9 cellular contexts compared by ENCODE assay signal in the genomic region with DNA sequence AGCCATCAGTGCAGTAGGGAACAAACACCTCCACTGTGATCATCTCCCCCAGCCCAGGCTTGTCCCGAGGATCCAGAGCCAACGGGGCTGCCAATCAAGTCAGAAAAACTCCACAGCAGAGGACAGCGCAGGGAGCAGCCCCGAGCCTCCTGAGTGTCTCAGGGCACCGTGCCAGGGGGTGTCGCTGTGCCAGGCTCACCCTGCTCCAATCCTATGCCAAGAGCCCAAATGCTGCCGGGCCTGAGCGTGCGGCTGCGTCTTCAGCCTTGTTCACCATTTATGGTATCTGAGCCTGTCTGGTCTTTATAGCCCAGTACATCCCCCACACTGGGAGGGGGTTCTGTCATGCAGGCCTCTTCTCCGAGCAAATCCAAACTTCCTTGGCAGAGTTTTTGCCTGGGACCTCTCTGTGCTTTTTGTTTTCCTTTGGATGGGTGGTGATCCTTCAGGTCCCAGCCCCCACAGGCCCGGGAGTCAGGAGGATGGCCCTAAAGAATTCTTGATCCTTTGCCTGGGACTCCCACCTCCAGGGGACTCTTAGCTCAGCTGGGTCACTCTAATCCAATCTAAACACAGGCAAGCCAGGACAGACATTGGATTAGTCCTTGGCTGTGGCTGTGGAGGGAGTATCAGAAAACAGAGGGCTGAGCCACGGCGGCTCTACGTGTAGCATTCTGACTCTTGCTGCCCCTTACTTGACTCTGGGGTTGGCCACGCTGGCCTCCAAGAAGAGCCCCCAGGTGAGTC.
DNase-seq lines count a peak whose midpoint lies in the region; ATAC-seq and TF ChIP-seq lines count a peak whose summit lies in the region.
"Had no signal": no experiment of that assay in that cellular context is flagged by ENCODE, and none has a peak within 500 bp of the region (broad histone marks: within the 10 kb centered on the region; RNA-seq: fewer than 3 reads in every experiment).

No MANE protein-coding gene starts in this region.

- H3K27me3 ChIP-seq in esophagus squamous epithelium (no peaks in the 10 kb centered on the region), upper lobe of left lung (no peaks in the 10 kb centered on the region)
- H3K27me3 ChIP-seq in CD4-positive, alpha-beta T cell (ENCODE audit: control insufficient read depth, insufficient read depth, low read length): peaks cover 4% of the 10 kb centered on the region

- peak; percentile 3 to 23 for ATAC-seq in upper lobe of left lung (ENCODE audit: low FRiP score in 2 of 2)
- ATAC-seq in GM21786 (IDR thresholded peaks at IDR 0.05; ENCODE audit: unreplicated experiment): no peak
- ATAC-seq in CD4-positive, alpha-beta T cell (ENCODE audit: poor library complexity): no peak
- ATAC-seq in HG02938 (IDR thresholded peaks at IDR 0.05; ENCODE audit: unreplicated experiment): no peak

- H3K9me3 ChIP-seq in esophagus squamous epithelium: no peaks in the 10 kb centered on the region
- no peaks in the 10 kb centered on the region for H3K9me3 ChIP-seq in upper lobe of left lung
- no peaks in the 10 kb centered on the region for H3K9me3 ChIP-seq in CD4-positive, alpha-beta T cell (ENCODE audit: control insufficient read depth, low read length)

- H3K27ac ChIP-seq in esophagus squamous epithelium (peak overlapping the region; percentile 45 to 76 (median 72)), upper lobe of left lung (peak overlapping the region in 3 of 4 donors; percentile 54)
- no peak overlapping the region for H3K27ac ChIP-seq in CD4-positive, alpha-beta T cell (ENCODE audit: low read depth, low read length)

- H3K36me3 ChIP-seq in esophagus squamous epithelium: no peaks in the 10 kb centered on the region
- no peaks in the 10 kb centered on the region for H3K36me3 ChIP-seq in upper lobe of left lung

- 6 to 25% methylated on average over 8 to 11 of the region's 16 CpGs for WGBS in esophagus squamous epithelium, 2 donors
- WGBS in upper lobe of left lung, 2 donors: 70% methylated on average over 6 to 16 of the region's 16 CpGs

- intact Hi-C loops in esophagus squamous epithelium (cut with DNase I): no loop called here
- intact Hi-C loops in CD4-positive, alpha-beta T cell (cut with DNase I, micrococcal nuclease): no loop called here

- DNase-seq in DMS79 treated with DMSO at 0.1 percent for 48 hours (lab: John Stamatoyannopoulos, UW) (peak; percentile 31), DMS79 (lab: John Stamatoyannopoulos, UW) (no peak), esophagus squamous epithelium (lab: John Stamatoyannopoulos, UW) (no peak), upper lobe of left lung (peak in 1 of 2 donors; percentile 82)
- DNase-seq in CD4-positive, alpha-beta T cell: no peak

- no peak for TF ChIP-seq CTCF in esophagus squamous epithelium (IDR thresholded peaks at IDR 0.05)
- TF ChIP-seq CTCF in nephron (IDR thresholded peaks at IDR 0.05; ENCODE audit: unreplicated experiment in 3 of 3): no peak
- TF ChIP-seq CTCF in upper lobe of left lung (IDR thresholded peaks at IDR 0.05): no peak
- TF ChIP-seq CTCF in CD4-positive, alpha-beta T cell (IDR thresholded peaks at IDR 0.05): no peak

- POLR2A ChIA-PET in CD4-positive, alpha-beta T cell (lab: Charles Lee): no interaction called here

- no peak for TF ChIP-seq EP300 in upper lobe of left lung (IDR thresholded peaks at IDR 0.05)

- CTCF ChIA-PET in CD4-positive, alpha-beta T cell (lab: Charles Lee): no interaction called here

- peak overlapping the region in 1 of 4 donors; percentile 7 for H3K4me3 ChIP-seq in esophagus squamous epithelium
- H3K4me3 ChIP-seq in upper lobe of left lung: no peak overlapping the region
- H3K4me3 ChIP-seq: skin epidermis had no signal

- peak overlapping the region in 2 of 3 experiments; percentile 29 to 52 for H3K4me3 Mint-ChIP-seq in nephron
- no peak overlapping the region for H3K4me3 Mint-ChIP-seq in CD4-positive, alpha-beta T cell

- H3K27me3 Mint-ChIP-seq in nephron (ENCODE audit: low read depth): no peaks in the 10 kb centered on the region
- H3K27me3 Mint-ChIP-seq in CD4-positive, alpha-beta T cell: peaks cover 6% of the 10 kb centered on the region

- peak overlapping the region; percentile 93 to 98 (median 98) for H3K27ac Mint-ChIP-seq in nephron
- H3K27ac Mint-ChIP-seq in CD4-positive, alpha-beta T cell: no peak overlapping the region

- peaks cover 74% of the 10 kb centered on the region for H3K4me1 Mint-ChIP-seq in nephron
- H3K4me1 Mint-ChIP-seq in CD4-positive, alpha-beta T cell (ENCODE audit: low read depth): no peaks in the 10 kb centered on the region

- no peak for TF ChIP-seq POLR2A in esophagus squamous epithelium (IDR thresholded peaks at IDR 0.05)
- no peak for TF ChIP-seq POLR2A in upper lobe of left lung (IDR thresholded peaks at IDR 0.05)

- H3K36me3 Mint-ChIP-seq in nephron (ENCODE audit: low read depth): no peaks in the 10 kb centered on the region
- H3K36me3 Mint-ChIP-seq in CD4-positive, alpha-beta T cell (ENCODE audit: low read depth): no peaks in the 10 kb centered on the region

- H3K9me3 Mint-ChIP-seq in nephron: no peaks in the 10 kb centered on the region
- no peaks in the 10 kb centered on the region for H3K9me3 Mint-ChIP-seq in CD4-positive, alpha-beta T cell

- H3K4me1 ChIP-seq in esophagus squamous epithelium: peaks cover 12 to 48% (median 18%) of the 10 kb centered on the region in 3 donors
- peaks cover 5 to 16% (median 10%) of the 10 kb centered on the region in 4 donors for H3K4me1 ChIP-seq in upper lobe of left lung

Comparison
In these comparisons a context has a peak if more than half of its experiments do, and no peak if none do; other contexts are left out.
1. ATAC-seq: peak in upper lobe of left lung (2 of 2); none in GM21786 (single experiment), CD4-positive, alpha-beta T cell (single experiment) and HG02938 (single experiment).